22 cellular contexts compared by ENCODE assay signal in genomic region chr16:76668207-76668725, GRCh38.
A peak's percentile ranks its signal among the peaks of the same experiment; 100 is the strongest.
DNase-seq lines count a peak whose midpoint lies in the region; ATAC-seq and TF ChIP-seq lines count a peak whose summit lies in the region.
"Had no signal": no experiment of that assay in that cellular context is flagged by ENCODE, and none has a peak within 500 bp of the region (broad histone marks: within the 10 kb centered on the region; RNA-seq: fewer than 3 reads in every experiment).

No MANE protein-coding gene starts in this region.

- H3K9me3 Mint-ChIP-seq in WTC11, result peaks cover 55% of the 10 kb centered on the region
- H3K9me3 Mint-ChIP-seq: activated CD4-positive, alpha-beta T cell treated with anti-CD3 and anti-CD28 coated beads, Interleukin-2, amount 10 ng/mL, durations not matched to agents 7 days and 5 days; activated naive CD4-positive, alpha-beta T cell treated with anti-CD3 and anti-CD28 coated beads, Interleukin-2, amount 50 U/mL, for 24 hours; stimulated activated naive B cell treated with anti-CD40 and anti-IgM and Interleukin-4, amounts not matched to agents 10 μg/mL and 1 μg/mL and 100 μg/mL, for 72 hours had no signal

- no peaks in the 10 kb centered on the region for H3K36me3 ChIP-seq in neuronal stem cell (replicated peaks in 1 of 2; ENCODE audit: control insufficient read depth in 2 of 2, insufficient read depth in 2 of 2, low read length in 2 of 2)
- H3K36me3 ChIP-seq: heart right ventricle, tibial nerve had no signal

- no peaks in the 10 kb centered on the region for H3K9me3 ChIP-seq in neuronal stem cell (replicated peaks in 1 of 2; ENCODE audit: control insufficient read depth in 2 of 2, insufficient read depth in 1 of 2, low read depth in 1 of 2, low read length in 2 of 2)
- H3K9me3 ChIP-seq: heart right ventricle, tibial nerve had no signal

- H4K8ac ChIP-seq in neuronal stem cell (ENCODE audit: low read depth, low read length), result peak overlapping the region; percentile 4

- H4K91ac ChIP-seq in neuronal stem cell (ENCODE audit: low read depth, low read length, poor library complexity), result no peak overlapping the region

- no CpG with 5 or more reads among the region's 8 CpGs for WGBS in neuronal stem cell (ENCODE audit: extremely low coverage in 2 of 2, insufficient read length in 2 of 2, insufficient replicate concordance in 1 of 2), 2 donors

- H3K4me2 ChIP-seq in neuronal stem cell (ENCODE audit: insufficient read depth, low read length, poor library complexity, severe bottlenecking), result no peak overlapping the region

- H2BK12ac ChIP-seq in neuronal stem cell (ENCODE audit: low read length), result no peak overlapping the region

- DNase-seq in NCI-H82 (lab: John Stamatoyannopoulos, UW) (peak; percentile 54), NCI-H82 treated with DMSO at 0.1 percent for 48 hours (lab: John Stamatoyannopoulos, UW; ENCODE audit: unreplicated experiment) (no peak), NAMALWA (ENCODE audit: low spot score) (peak; percentile 30), WTC11 (ENCODE audit: low spot score) (peak; percentile 19), neuronal stem cell (ENCODE audit: low spot score) (peak; percentile 14), AG20443 (ENCODE audit: low spot score) (no peak)
- DNase-seq: activated CD4-positive, alpha-beta T cell treated with anti-CD3 and anti-CD28 coated beads, Interleukin-2, amount 10 ng/mL, durations not matched to agents 7 days and 5 days; activated T-cell treated with anti-CD3 and anti-CD28 coated beads, Interleukin-2, amount 50 U/mL, for 24 hours; CD8-positive, alpha-beta memory T cell; dermis blood vessel endothelial cell; GF-D8; heart right ventricle; left cardiac atrium; NCI-H1436; NCI-H510A; stimulated activated naive B cell treated with anti-CD40 and anti-IgM and Interleukin-4, amounts not matched to agents 10 μg/mL and 1 μg/mL and 100 μg/mL, for 72 hours had no signal

- H3K4me3 Mint-ChIP-seq in WTC11, result no peak overlapping the region
- H3K4me3 Mint-ChIP-seq: activated CD4-positive, alpha-beta T cell treated with anti-CD3 and anti-CD28 coated beads, Interleukin-2, amount 10 ng/mL, durations not matched to agents 7 days and 5 days; activated naive CD4-positive, alpha-beta T cell treated with anti-CD3 and anti-CD28 coated beads, Interleukin-2, amount 50 U/mL, for 24 hours; activated T-cell treated with anti-CD3 and anti-CD28 coated beads, Interleukin-2, amount 50 U/mL, for 24 hours; CD8-positive, alpha-beta memory T cell; stimulated activated naive B cell treated with anti-CD40 and anti-IgM and Interleukin-4, amounts not matched to agents 10 μg/mL and 1 μg/mL and 100 μg/mL, for 72 hours had no signal

- no peaks in the 10 kb centered on the region for H3K4me1 Mint-ChIP-seq in WTC11
- H3K4me1 Mint-ChIP-seq: activated CD4-positive, alpha-beta T cell treated with anti-CD3 and anti-CD28 coated beads, Interleukin-2, amount 10 ng/mL, durations not matched to agents 7 days and 5 days; activated naive CD4-positive, alpha-beta T cell treated with anti-CD3 and anti-CD28 coated beads, Interleukin-2, amount 50 U/mL, for 24 hours; CD8-positive, alpha-beta memory T cell; stimulated activated naive B cell treated with anti-CD40 and anti-IgM and Interleukin-4, amounts not matched to agents 10 μg/mL and 1 μg/mL and 100 μg/mL, for 72 hours had no signal

- H3K9ac ChIP-seq in neuronal stem cell (ENCODE audit: low read depth, low read length, poor library complexity), result no peak overlapping the region
- H3K9ac ChIP-seq: parathyroid adenoma had no signal

- no peak overlapping the region for H2BK120ac ChIP-seq in neuronal stem cell (ENCODE audit: low read depth, low read length)

- H3K27me3 ChIP-seq in neuronal stem cell (ENCODE audit: control insufficient read depth in 3 of 3, insufficient read depth in 3 of 3, low read depth in 1 of 3, low read length in 3 of 3), result no peaks in the 10 kb centered on the region
- H3K27me3 ChIP-seq: heart right ventricle, tibial nerve had no signal

- H2AFZ ChIP-seq in neuronal stem cell (ENCODE audit: low read length), result no peak overlapping the region
- H2AFZ ChIP-seq: parathyroid adenoma had no signal

- no peak overlapping the region for H2AK5ac ChIP-seq in neuronal stem cell (ENCODE audit: low read depth, low read length)

- H3K27ac ChIP-seq in neuronal stem cell (replicated peaks; ENCODE audit: low read length), result no peak overlapping the region
- H3K27ac ChIP-seq: heart right ventricle, parathyroid adenoma, skin epidermis, tibial nerve had no signal

- no peak for TF ChIP-seq CTCF in WTC11 (IDR thresholded peaks at IDR 0.05)

- H3K4ac ChIP-seq in neuronal stem cell (ENCODE audit: low read length), result no peak overlapping the region

- no peak overlapping the region for H2BK15ac ChIP-seq in neuronal stem cell (ENCODE audit: low read length)

- H2BK5ac ChIP-seq in neuronal stem cell (ENCODE audit: low read length), result no peak overlapping the region

- no peaks in the 10 kb centered on the region for H3K4me1 ChIP-seq in neuronal stem cell (ENCODE audit: control insufficient read depth in 2 of 2, insufficient read depth in 1 of 2, low read depth in 1 of 2, low read length in 2 of 2)
- H3K4me1 ChIP-seq: heart right ventricle, parathyroid adenoma, tibial nerve had no signal

- H3K18ac ChIP-seq in neuronal stem cell (ENCODE audit: low read length), result no peak overlapping the region

- POLR2A ChIA-PET in WTC11 (lab: Charles Lee), result no interaction called here

- H3K36me3 Mint-ChIP-seq in WTC11, result peaks cover 7% of the 10 kb centered on the region
- H3K36me3 Mint-ChIP-seq: activated naive CD4-positive, alpha-beta T cell treated with anti-CD3 and anti-CD28 coated beads, Interleukin-2, amount 50 U/mL, for 24 hours; CD8-positive, alpha-beta memory T cell; stimulated activated naive B cell treated with anti-CD40 and anti-IgM and Interleukin-4, amounts not matched to agents 10 μg/mL and 1 μg/mL and 100 μg/mL, for 72 hours had no signal

- no peaks in the 10 kb centered on the region; the same call in 1 of the 2 replicates for H3K27me3 Mint-ChIP-seq in WTC11 (ENCODE audit: low read depth)
- H3K27me3 Mint-ChIP-seq: activated CD4-positive, alpha-beta T cell treated with anti-CD3 and anti-CD28 coated beads, Interleukin-2, amount 10 ng/mL, durations not matched to agents 7 days and 5 days; activated naive CD4-positive, alpha-beta T cell treated with anti-CD3 and anti-CD28 coated beads, Interleukin-2, amount 50 U/mL, for 24 hours; activated T-cell treated with anti-CD3 and anti-CD28 coated beads, Interleukin-2, amount 50 U/mL, for 24 hours; CD8-positive, alpha-beta memory T cell; stimulated activated naive B cell treated with anti-CD40 and anti-IgM and Interleukin-4, amounts not matched to agents 10 μg/mL and 1 μg/mL and 100 μg/mL, for 72 hours had no signal

- H3K14ac ChIP-seq in neuronal stem cell (ENCODE audit: low read length), result no peak overlapping the region

- ATAC-seq in WTC11 (peak; percentile 71), GM21367 (IDR thresholded peaks at IDR 0.05; ENCODE audit: unreplicated experiment) (no peak), GM21381 (IDR thresholded peaks at IDR 0.05; ENCODE audit: unreplicated experiment) (no peak)
- ATAC-seq: heart right ventricle; left cardiac atrium; stimulated activated naive B cell treated with anti-CD40 and anti-IgM and Interleukin-4, amounts not matched to agents 10 μg/mL and 1 μg/mL and 100 μg/mL, for 72 hours had no signal

- no peak overlapping the region for H3K23ac ChIP-seq in neuronal stem cell (ENCODE audit: low read depth, low read length, poor library complexity)

- H3K4me3 ChIP-seq in neuronal stem cell (ENCODE audit: low read length in 2 of 2), result no peak overlapping the region
- H3K4me3 ChIP-seq: heart right ventricle, skin epidermis, tibial nerve had no signal

- CTCF ChIA-PET in WTC11 (lab: Charles Lee), result no interaction called here

- H3K79me1 ChIP-seq in neuronal stem cell (ENCODE audit: low read depth, low read length), result no peaks in the 10 kb centered on the region

- H3K27ac Mint-ChIP-seq in WTC11, result no peak overlapping the region
- H3K27ac Mint-ChIP-seq: activated CD4-positive, alpha-beta T cell treated with anti-CD3 and anti-CD28 coated beads, Interleukin-2, amount 10 ng/mL, durations not matched to agents 7 days and 5 days; activated naive CD4-positive, alpha-beta T cell treated with anti-CD3 and anti-CD28 coated beads, Interleukin-2, amount 50 U/mL, for 24 hours; activated T-cell treated with anti-CD3 and anti-CD28 coated beads, Interleukin-2, amount 50 U/mL, for 24 hours; CD8-positive, alpha-beta memory T cell; stimulated activated naive B cell treated with anti-CD40 and anti-IgM and Interleukin-4, amounts not matched to agents 10 μg/mL and 1 μg/mL and 100 μg/mL, for 72 hours had no signal

TF ChIP-seq in WTC11, 78 proteins besides CTCF, POLR2A, EP300 and RAD21:
- TF ChIP-seq GTF2I (CRISPR knock-in tag; conservative IDR thresholded peaks at IDR 0.05) (0 out of 2 replicates have a peak, but pooled peaks have one; percentile 50), STAT6 (CRISPR knock-in tag; conservative IDR thresholded peaks at IDR 0.05; ENCODE audit: low read depth) (no peak)

Comparison
In these comparisons a context has a peak if more than half of its experiments do, and no peak if none do; other contexts are left out.
1. DNase-seq: peak in NCI-H82 (single experiment), NAMALWA (single experiment), WTC11 (single experiment) and neuronal stem cell (single experiment); none in NCI-H82 treated with DMSO at 0.1 percent for 48 hours (single experiment) and AG20443 (single experiment).